Comparison of ENCODE assay signal across 19 cellular contexts in genomic region chr22:24418786-24419479, GRCh38. TPM values are rescaled to one million over a fixed set of nuclear protein-coding genes. Genes with fewer than 3 reads are reported as not detected.
DNase-seq lines count a peak whose midpoint lies in the region; ATAC-seq and TF ChIP-seq lines count a peak whose summit lies in the region.
"Had no signal": no experiment of that assay in that cellular context is flagged by ENCODE, and none has a peak within 500 bp of the region (broad histone marks: within the 10 kb centered on the region; RNA-seq: fewer than 3 reads in every experiment).

No MANE protein-coding gene starts in this region.

- no peaks in the 10 kb centered on the region for H3K9me3 ChIP-seq in Caco-2
- H3K9me3 ChIP-seq in endodermal cell (ENCODE audit: control insufficient read depth, low read length), result no peaks in the 10 kb centered on the region
- H3K9me3 ChIP-seq: MG63, sigmoid colon had no signal

- H3K36me3 Mint-ChIP-seq in Caco-2 (ENCODE audit: insufficient read depth, unreplicated experiment) (peaks cover 41% of the 10 kb centered on the region), endodermal cell (ENCODE audit: low read depth) (peaks cover 15% of the 10 kb centered on the region)

- no peak overlapping the region for H3K9ac ChIP-seq in endodermal cell (ENCODE audit: extremely low read depth, low read length, poor library complexity, severe bottlenecking)

- CTCF ChIA-PET in Caco-2 (lab: Charles Lee), result interaction anchor here (1.0 to 6.1 kb wide), 2 partner anchors 95 to 103 kb away, joined by 5 to 51 read pairs; no protein-coding TSS in a partner anchor

- H3K4me3 Mint-ChIP-seq in Caco-2 (ENCODE audit: unreplicated experiment) (no peak overlapping the region), endodermal cell (no peak overlapping the region)
- H3K4me3 Mint-ChIP-seq: activated CD4-positive, alpha-beta memory T cell treated with anti-CD3 and anti-CD28 coated beads, Interleukin-2, amount 10 ng/mL, durations not matched to agents 7 days and 5 days; activated T-helper 1 cell treated with anti-CD3 and anti-CD28 coated beads, Interleukin-12 subunit alpha, Interleukin-12 subunit beta, Interleukin-2, Interleukin-4 antibody, amounts not matched to agents 30 ng/mL and 10 ng/mL and 1 ng/mL, durations not matched to agents 14 hours and 24 hours and 36 hours had no signal

- H3K9me3 Mint-ChIP-seq in Caco-2 (ENCODE audit: unreplicated experiment), result no peaks in the 10 kb centered on the region
- H3K9me3 Mint-ChIP-seq in endodermal cell, result no peaks in the 10 kb centered on the region
- H3K9me3 Mint-ChIP-seq: activated CD4-positive, alpha-beta memory T cell treated with anti-CD3 and anti-CD28 coated beads, Interleukin-2, amount 10 ng/mL, durations not matched to agents 7 days and 5 days; activated T-helper 1 cell treated with anti-CD3 and anti-CD28 coated beads, Interleukin-12 subunit alpha, Interleukin-12 subunit beta, Interleukin-2, Interleukin-4 antibody, amounts not matched to agents 30 ng/mL and 10 ng/mL and 1 ng/mL, durations not matched to agents 14 hours and 24 hours and 36 hours had no signal

- WGBS in endodermal cell (ENCODE audit: insufficient coverage in 1 of 2, insufficient read length in 1 of 2), 2 experiments, result 78 to 91% methylated on average over 9 to 16 of the region's 16 CpGs

- TF ChIP-seq CTCF in Caco-2 (IDR thresholded peaks at IDR 0.05; ENCODE audit: insufficient read depth in 1 of 2, low read depth in 1 of 2, low read length in 1 of 2, severe bottlenecking in 1 of 2, unreplicated experiment in 1 of 2) (no peak), endodermal cell (conservative IDR thresholded peaks at IDR 0.05) (no peak)

- POLR2A ChIA-PET in Caco-2 (lab: Charles Lee), result no interaction called here

- intact Hi-C loops in Caco-2 (cut with micrococcal nuclease; ENCODE audit: unreplicated experiment), result no loop called here

- H3K27me3 ChIP-seq in Caco-2 (replicated peaks; ENCODE audit: control insufficient read depth, insufficient read depth, low read length) (no peaks in the 10 kb centered on the region), endodermal cell (ENCODE audit: control insufficient read depth, insufficient read depth, low read length, poor library complexity, severe bottlenecking) (peaks cover under 1% of the 10 kb centered on the region)
- H3K27me3 ChIP-seq: MG63 had no signal

- ATAC-seq in GM18505 (IDR thresholded peaks at IDR 0.05; ENCODE audit: unreplicated experiment) (no peak), GM19328 (IDR thresholded peaks at IDR 0.05; ENCODE audit: unreplicated experiment) (no peak), HG03097 (IDR thresholded peaks at IDR 0.05; ENCODE audit: low FRiP score, unreplicated experiment) (no peak)

- DNase-seq in 8988T, result peak; percentile 15
- no peak for DNase-seq in Caco-2
- peak; percentile 37 for DNase-seq in NCI-H510A treated with DMSO at 0.1 percent for 48 hours (lab: John Stamatoyannopoulos, UW)
- DNase-seq in endodermal cell, result peak; percentile 53
- DNase-seq in NCI-H1436 (lab: John Stamatoyannopoulos, UW), result no peak
- DNase-seq: activated CD4-positive, alpha-beta memory T cell treated with anti-CD3 and anti-CD28 coated beads, Interleukin-2, amount 10 ng/mL, durations not matched to agents 7 days and 5 days; AML-193; amniotic stem cell; cortex of kidney; MG63; midbrain; NCI-H2081 treated with DMSO at 0.1 percent for 48 hours; nucleus accumbens; sigmoid colon; stimulated activated CD4-positive, alpha-beta T cell treated with anti-CD3 and anti-CD28 coated beads, Interleukin-2, amount 100 ng/mL, for 24 hours had no signal

- H3K27ac ChIP-seq in endodermal cell (ENCODE audit: low read depth, low read length), result peak overlapping the region; percentile 44

- H3K4me3 ChIP-seq in Caco-2 (ENCODE audit: low read depth, low read length), result no peak overlapping the region
- no peak overlapping the region for H3K4me3 ChIP-seq in endodermal cell (ENCODE audit: low read length)
- H3K4me3 ChIP-seq: MG63, sigmoid colon had no signal

- no TSS peak for BruUV-seq in Caco-2 (replicated peaks; lab: Mats Ljungman, UMichigan)

- H3K4me1 ChIP-seq in Caco-2 (peaks cover 13% of the 10 kb centered on the region), endodermal cell (ENCODE audit: control insufficient read depth, insufficient read depth, low read length) (no peaks in the 10 kb centered on the region)

- peak overlapping the region; percentile 82 for H3K27ac Mint-ChIP-seq in Caco-2 (ENCODE audit: unreplicated experiment)
- H3K27ac Mint-ChIP-seq in endodermal cell, result peak overlapping the region; percentile 35
- H3K27ac Mint-ChIP-seq: activated CD4-positive, alpha-beta memory T cell treated with anti-CD3 and anti-CD28 coated beads, Interleukin-2, amount 10 ng/mL, durations not matched to agents 7 days and 5 days; activated T-helper 1 cell treated with anti-CD3 and anti-CD28 coated beads, Interleukin-12 subunit alpha, Interleukin-12 subunit beta, Interleukin-2, Interleukin-4 antibody, amounts not matched to agents 30 ng/mL and 10 ng/mL and 1 ng/mL, durations not matched to agents 14 hours and 24 hours and 36 hours had no signal

- TF ChIP-seq POLR2A in GM18505 (IDR thresholded peaks at IDR 0.05; ENCODE audit: borderline replicate concordance, extremely low read depth, insufficient read depth, insufficient read length), result no peak

- peaks cover 13% of the 10 kb centered on the region for H3K4me1 Mint-ChIP-seq in Caco-2 (ENCODE audit: low read depth, unreplicated experiment)
- no peaks in the 10 kb centered on the region for H3K4me1 Mint-ChIP-seq in endodermal cell

- H3K27me3 Mint-ChIP-seq in Caco-2 (ENCODE audit: insufficient read depth, unreplicated experiment) (no peaks in the 10 kb centered on the region), endodermal cell (ENCODE audit: insufficient read depth) (peaks cover 11% of the 10 kb centered on the region)

- H3K36me3 ChIP-seq in Caco-2 (ENCODE audit: control insufficient read depth, insufficient read depth, low read length) (peaks cover 1% of the 10 kb centered on the region; the same call in 1 of the 2 replicates), endodermal cell (ENCODE audit: control insufficient read depth, insufficient read depth, low read length) (peaks cover 22% of the 10 kb centered on the region)

RNA-seq across cellular contexts. Expression of gene ADORA2A, which starts 8.5 kb away (rescaled TPM):
- total RNA-seq in Caco-2 (2022) (4.0 and 4.9 TPM in 2 replicates), endodermal cell (1 to 10 TPM; 4.1 to 4.7 TPM)
- polyA plus RNA-seq in endodermal cell (2013, experiment 1 of 2), result 4.2 TPM
- polyA plus RNA-seq in endodermal cell (2013, experiment 2 of 2), result 4.4 TPM

Comparison
In these comparisons a context has a peak if more than half of its experiments do, and no peak if none do; other contexts are left out.
1. DNase-seq: peak in 8988T (single experiment), NCI-H510A treated with DMSO at 0.1 percent for 48 hours (single experiment) and endodermal cell (single experiment); none in Caco-2 (0 of 2) and NCI-H1436 (single experiment).